Comparison of ENCODE assay signal across 12 cellular contexts in genomic region chr2:172484706-172485105, GRCh38. TPM values are rescaled to one million over a fixed set of nuclear protein-coding genes. Genes with fewer than 3 reads are reported as not detected.
DNase-seq lines count a peak whose midpoint lies in the region; ATAC-seq and TF ChIP-seq lines count a peak whose summit lies in the region.
"Had no signal": no experiment of that assay in that cellular context is flagged by ENCODE, and none has a peak within 500 bp of the region (broad histone marks: within the 10 kb centered on the region; RNA-seq: fewer than 3 reads in every experiment).

No MANE protein-coding gene starts in this region.

- POLR2A ChIA-PET in activated naive CD8-positive, alpha-beta T cell treated with anti-CD3 and anti-CD28 coated beads, Interleukin-2, amount 10 ng/mL, durations not matched to agents 7 days and 5 days (lab: Charles Lee): interaction anchor here (2.3 kb wide), 1 partner anchor 12 kb away, joined by 7 read pairs; no protein-coding TSS in a partner anchor
- POLR2A ChIA-PET in HEK293T (lab: Yijun Ruan, JAX): no interaction called here

- peaks cover 28% of the 10 kb centered on the region for H3K36me3 Mint-ChIP-seq in activated naive CD8-positive, alpha-beta T cell treated with anti-CD3 and anti-CD28 coated beads, Interleukin-2, amount 10 ng/mL, durations not matched to agents 7 days and 5 days
- peaks cover 23% of the 10 kb centered on the region for H3K36me3 Mint-ChIP-seq in activated naive CD8-positive, alpha-beta T cell treated with anti-CD3 and anti-CD28 coated beads for 36 hours

- H3K27me3 Mint-ChIP-seq in activated naive CD8-positive, alpha-beta T cell treated with anti-CD3 and anti-CD28 coated beads, Interleukin-2, amount 10 ng/mL, durations not matched to agents 7 days and 5 days: no peaks in the 10 kb centered on the region
- no peaks in the 10 kb centered on the region for H3K27me3 Mint-ChIP-seq in activated naive CD8-positive, alpha-beta T cell treated with anti-CD3 and anti-CD28 coated beads for 36 hours

- TF ChIP-seq CTCF in VCaP (conservative IDR thresholded peaks at IDR 0.05): peak; percentile 12; the same call in 1 of the 2 replicates

- peak overlapping the region; percentile 49 for H3K27ac Mint-ChIP-seq in activated naive CD8-positive, alpha-beta T cell treated with anti-CD3 and anti-CD28 coated beads, Interleukin-2, amount 10 ng/mL, durations not matched to agents 7 days and 5 days
- H3K27ac Mint-ChIP-seq in activated naive CD8-positive, alpha-beta T cell treated with anti-CD3 and anti-CD28 coated beads for 36 hours: no peak overlapping the region
- H3K27ac Mint-ChIP-seq: H9 had no signal

- peaks cover 16% of the 10 kb centered on the region for H3K4me1 Mint-ChIP-seq in activated naive CD8-positive, alpha-beta T cell treated with anti-CD3 and anti-CD28 coated beads, Interleukin-2, amount 10 ng/mL, durations not matched to agents 7 days and 5 days
- peaks cover 51% of the 10 kb centered on the region for H3K4me1 Mint-ChIP-seq in activated naive CD8-positive, alpha-beta T cell treated with anti-CD3 and anti-CD28 coated beads for 36 hours

- CTCF ChIA-PET in HEK293T (lab: Yijun Ruan, JAX): interaction anchor here (0.6 to 1.2 kb wide), 3 partner anchors 23 to 558 kb away, joined by 3 to 4 read pairs (median 4); no protein-coding TSS in a partner anchor

- no peak overlapping the region for H3K4me3 Mint-ChIP-seq in activated naive CD8-positive, alpha-beta T cell treated with anti-CD3 and anti-CD28 coated beads, Interleukin-2, amount 10 ng/mL, durations not matched to agents 7 days and 5 days
- H3K4me3 Mint-ChIP-seq in activated naive CD8-positive, alpha-beta T cell treated with anti-CD3 and anti-CD28 coated beads for 36 hours: no peak overlapping the region
- H3K4me3 Mint-ChIP-seq: CD8-positive, alpha-beta memory T cell; H9 had no signal

- no peaks in the 10 kb centered on the region for H3K9me3 Mint-ChIP-seq in activated naive CD8-positive, alpha-beta T cell treated with anti-CD3 and anti-CD28 coated beads, Interleukin-2, amount 10 ng/mL, durations not matched to agents 7 days and 5 days
- no peaks in the 10 kb centered on the region for H3K9me3 Mint-ChIP-seq in activated naive CD8-positive, alpha-beta T cell treated with anti-CD3 and anti-CD28 coated beads for 36 hours
- H3K9me3 Mint-ChIP-seq: CD8-positive, alpha-beta memory T cell; H9 had no signal

- no peak for DNase-seq in activated naive CD8-positive, alpha-beta T cell treated with anti-CD3 and anti-CD28 coated beads, Interleukin-2, amount 10 ng/mL, durations not matched to agents 7 days and 5 days
- DNase-seq in activated naive CD8-positive, alpha-beta T cell treated with anti-CD3 and anti-CD28 coated beads for 36 hours: no peak
- DNase-seq in HEK293T (ENCODE audit: extremely low spot score) (no peak), NK-92 (lab: John Stamatoyannopoulos, UW; ENCODE audit: unreplicated experiment) (no peak)
- DNase-seq: H9, NCI-H1436 treated with DMSO at 0.1 percent for 48 hours, NCI-H2081 had no signal

- no peak overlapping the region for H3K27ac ChIP-seq in VCaP
- H3K27ac ChIP-seq: A549 had no signal

- ATAC-seq in activated naive CD8-positive, alpha-beta T cell treated with anti-CD3 and anti-CD28 coated beads, Interleukin-2, amount 10 ng/mL, durations not matched to agents 7 days and 5 days (ENCODE audit: low read depth): no peak
- peak; percentile 49 for ATAC-seq in HG03159 (IDR thresholded peaks at IDR 0.05; ENCODE audit: unreplicated experiment)
- ATAC-seq in GM21717 (IDR thresholded peaks at IDR 0.05; ENCODE audit: unreplicated experiment): no peak

TF ChIP-seq in HEK293T, 16 proteins besides CTCF, POLR2A, EP300 and RAD21:
- no peak for TF ChIP-seq FOXM1 (IDR thresholded peaks at IDR 0.05; ENCODE audit: borderline replicate concordance)
- no peak for TF ChIP-seq FOXA1 (IDR thresholded peaks at IDR 0.05)
- TF ChIP-seq FOXK2 (IDR thresholded peaks at IDR 0.05): no peak
- TF ChIP-seq ZNF384 (IDR thresholded peaks at IDR 0.05): no peak
- TF ChIP-seq HDGF (IDR thresholded peaks at IDR 0.05; ENCODE audit: borderline replicate concordance): no peak
- TF ChIP-seq NFRKB (IDR thresholded peaks at IDR 0.05): no peak

RNA-seq across cellular contexts. Expression of gene ITGA6, which starts 57.3 kb away (rescaled TPM):
- total RNA-seq in activated naive CD8-positive, alpha-beta T cell treated with anti-CD3 and anti-CD28 coated beads, Interleukin-2, amount 10 ng/mL, durations not matched to agents 7 days and 5 days: 10 to 100 TPM; 22.8 to 26.8 TPM
- 10 to 100 TPM in 1 of 2 experiments, 1 to 10 TPM in 1; 9.6 to 10.2 TPM for total RNA-seq in activated naive CD8-positive, alpha-beta T cell treated with anti-CD3 and anti-CD28 coated beads for 36 hours
